In the genomic region with DNA sequence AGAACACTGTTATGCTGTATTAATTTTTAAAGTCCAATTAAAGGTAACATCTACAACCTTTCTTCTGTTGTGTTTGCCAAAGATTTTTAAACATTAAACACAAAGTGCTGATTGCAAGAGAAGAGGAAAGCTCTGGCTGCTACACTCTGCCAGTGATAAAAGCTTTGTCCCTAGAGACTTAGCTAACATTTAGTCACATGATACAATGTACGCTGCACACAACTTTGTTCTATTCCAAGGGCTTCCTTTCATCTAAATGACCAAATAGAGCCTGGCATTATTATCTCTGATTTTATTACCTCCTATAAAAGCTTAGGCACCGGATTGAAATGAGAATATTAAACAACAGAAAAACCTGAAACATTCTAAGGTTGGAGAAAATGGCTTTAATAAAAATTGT, we compare ENCODE assay signal across 15 cellular contexts.
DNase-seq lines count a peak whose midpoint lies in the region; ATAC-seq and TF ChIP-seq lines count a peak whose summit lies in the region.
"Had no signal": no experiment of that assay in that cellular context is flagged by ENCODE, and none has a peak within 500 bp of the region (broad histone marks: within the 10 kb centered on the region; RNA-seq: fewer than 3 reads in every experiment).

No MANE protein-coding gene starts in this region.

- peak; percentile 17 for DNase-seq in LHCN-M2 (ENCODE audit: low read depth)
- no peak for DNase-seq in left colon
- no peak for DNase-seq in stimulated activated naive CD4-positive, alpha-beta T cell treated with Interleukin-2 at 50 U/mL for 16 hours (lab: John Stamatoyannopoulos, UW)
- DNase-seq in activated CD8-positive, alpha-beta T cell treated with anti-CD3 and anti-CD28 coated beads for 36 hours: no peak
- DNase-seq in UCSD-AML1 (lab: John Stamatoyannopoulos, UW; ENCODE audit: unreplicated experiment): no peak
- DNase-seq: activated CD4-positive, alpha-beta memory T cell treated with anti-CD3 and anti-CD28 coated beads for 36 hours; anterior cingulate cortex; DND-41; foreskin fibroblast; NCI-H524 treated with DMSO at 0.1 percent for 48 hours; posterior cingulate gyrus had no signal

- H3K4me2 ChIP-seq in OCI-LY1 (ENCODE audit: low read length): peak overlapping the region; percentile 49

- no peaks in the 10 kb centered on the region for H3K4me1 Mint-ChIP-seq in activated CD8-positive, alpha-beta T cell treated with anti-CD3 and anti-CD28 coated beads for 36 hours (ENCODE audit: low read depth)

- ATAC-seq in left colon: peak; percentile 89
- ATAC-seq in SK-N-SH treated with all-trans-retinoic acid at 6 μM for 48 hours: no peak
- ATAC-seq in activated CD8-positive, alpha-beta T cell treated with anti-CD3 and anti-CD28 coated beads for 36 hours: no peak
- ATAC-seq: HCT116 had no signal

- 0 out of 2 replicates have a peak overlapping the region, but pooled peaks have one; percentile 20 for H3K27ac ChIP-seq in 22Rv1
- H3K27ac ChIP-seq in OCI-LY1 (ENCODE audit: low read depth, low read length, poor library complexity, severe bottlenecking): no peak overlapping the region

- H3K4me1 ChIP-seq in OCI-LY1 (ENCODE audit: insufficient read depth, low read length, severe bottlenecking): peaks cover 13% of the 10 kb centered on the region

- no peak overlapping the region for H3K27ac Mint-ChIP-seq in activated CD8-positive, alpha-beta T cell treated with anti-CD3 and anti-CD28 coated beads for 36 hours
- H3K27ac Mint-ChIP-seq: activated CD4-positive, alpha-beta memory T cell treated with anti-CD3 and anti-CD28 coated beads for 36 hours had no signal

- H3K9ac ChIP-seq in OCI-LY1 (ENCODE audit: low read length): no peak overlapping the region

- H3K27me3 Mint-ChIP-seq in activated CD8-positive, alpha-beta T cell treated with anti-CD3 and anti-CD28 coated beads for 36 hours: no peaks in the 10 kb centered on the region
- H3K27me3 Mint-ChIP-seq: activated CD4-positive, alpha-beta memory T cell treated with anti-CD3 and anti-CD28 coated beads for 36 hours had no signal

- H3K9me3 ChIP-seq in OCI-LY1 (ENCODE audit: low read length): no peaks in the 10 kb centered on the region

- CTCF ChIA-PET in activated CD8-positive, alpha-beta T cell treated with anti-CD3 and anti-CD28 coated beads for 36 hours (lab: Charles Lee): no interaction called here

- H4K20me1 ChIP-seq in OCI-LY1 (ENCODE audit: insufficient read depth, low read length): no peaks in the 10 kb centered on the region

- no peak overlapping the region for H3K4me3 Mint-ChIP-seq in activated CD8-positive, alpha-beta T cell treated with anti-CD3 and anti-CD28 coated beads for 36 hours
- H3K4me3 Mint-ChIP-seq: activated CD4-positive, alpha-beta memory T cell treated with anti-CD3 and anti-CD28 coated beads for 36 hours had no signal

- no peaks in the 10 kb centered on the region for H3K36me3 ChIP-seq in OCI-LY1 (ENCODE audit: insufficient read depth, low read length)

- H3K79me2 ChIP-seq in OCI-LY1 (ENCODE audit: insufficient read depth, low read length): no peaks in the 10 kb centered on the region

- no peaks in the 10 kb centered on the region for H3K27me3 ChIP-seq in OCI-LY1 (ENCODE audit: insufficient read depth, low read length)

- no peaks in the 10 kb centered on the region for H3K9me3 Mint-ChIP-seq in activated CD8-positive, alpha-beta T cell treated with anti-CD3 and anti-CD28 coated beads for 36 hours
- H3K9me3 Mint-ChIP-seq: activated CD4-positive, alpha-beta memory T cell treated with anti-CD3 and anti-CD28 coated beads for 36 hours had no signal

- no peak overlapping the region for H3K4me3 ChIP-seq in OCI-LY1 (ENCODE audit: low read depth, low read length, poor library complexity, severe bottlenecking)

- no peak for TF ChIP-seq CTCF in 22Rv1 (IDR thresholded peaks at IDR 0.05)
- no peak for TF ChIP-seq CTCF in OCI-LY1 (IDR thresholded peaks at IDR 0.05; ENCODE audit: low read length)
- TF ChIP-seq CTCF in activated CD8-positive, alpha-beta T cell treated with anti-CD3 and anti-CD28 coated beads for 36 hours (IDR thresholded peaks at IDR 0.05): no peak

- POLR2A ChIA-PET in activated CD8-positive, alpha-beta T cell treated with anti-CD3 and anti-CD28 coated beads for 36 hours (lab: Charles Lee): no interaction called here

- intact Hi-C loops in left colon (cut with DNase I, micrococcal nuclease): no loop called here
- intact Hi-C loops in activated CD8-positive, alpha-beta T cell treated with anti-CD3 and anti-CD28 coated beads for 36 hours (cut with micrococcal nuclease): no loop called here

- H3K36me3 Mint-ChIP-seq in activated CD8-positive, alpha-beta T cell treated with anti-CD3 and anti-CD28 coated beads for 36 hours (ENCODE audit: low read depth): no peaks in the 10 kb centered on the region
- H3K36me3 Mint-ChIP-seq: activated CD4-positive, alpha-beta memory T cell treated with anti-CD3 and anti-CD28 coated beads for 36 hours had no signal

- H3K9me2 ChIP-seq in OCI-LY1 (ENCODE audit: low read depth, low read length): no peaks in the 10 kb centered on the region

- H3F3A ChIP-seq in OCI-LY1 (ENCODE audit: insufficient read depth, low read length): no peaks in the 10 kb centered on the region

- no peak overlapping the region for H2AFZ ChIP-seq in OCI-LY1 (ENCODE audit: low read length)

TF ChIP-seq in SK-N-SH treated with all-trans-retinoic acid at 6 μM for 48 hours, 23 proteins besides CTCF, POLR2A, EP300 and RAD21:
- no peak for TF ChIP-seq OSR1 (CRISPR knock-in tag; IDR thresholded peaks at IDR 0.05)
- no peak for TF ChIP-seq PATZ1 (CRISPR knock-in tag; IDR thresholded peaks at IDR 0.05; ENCODE audit: borderline replicate concordance)
